ENCODE assay signal across 34 cellular contexts in genomic region chr20:55790178-55790577, GRCh38.
"Had no signal": no experiment of that assay in that cellular context is flagged by ENCODE, and none has a peak within 500 bp of the region (broad histone marks: within the 10 kb centered on the region; RNA-seq: fewer than 3 reads in every experiment).

No MANE protein-coding gene starts in this region.

- H3K4me3 ChIP-seq: MG63, Peyer's patch, SJSA1 had no signal

- H3K9ac ChIP-seq: SK-N-SH had no signal

- H3K36me3 Mint-ChIP-seq: activated CD4-positive, alpha-beta memory T cell treated with anti-CD3 and anti-CD28 coated beads for 36 hours; activated naive CD8-positive, alpha-beta T cell treated with anti-CD3 and anti-CD28 coated beads for 36 hours had no signal

- H3K27me3 Mint-ChIP-seq: activated B cell treated with CpG ODN at 0.5 μM for 24 hours; activated CD4-positive, alpha-beta memory T cell treated with anti-CD3 and anti-CD28 coated beads for 36 hours; activated naive CD8-positive, alpha-beta T cell treated with anti-CD3 and anti-CD28 coated beads for 36 hours had no signal

- H3K9me3 Mint-ChIP-seq: activated naive CD8-positive, alpha-beta T cell treated with anti-CD3 and anti-CD28 coated beads for 36 hours had no signal

- H3K4me3 Mint-ChIP-seq: activated B cell treated with CpG ODN at 0.5 μM for 24 hours; activated CD4-positive, alpha-beta memory T cell treated with anti-CD3 and anti-CD28 coated beads for 36 hours; activated naive CD8-positive, alpha-beta T cell treated with anti-CD3 and anti-CD28 coated beads for 36 hours; activated T-cell treated with anti-CD3 and anti-CD28 coated beads, Interleukin-2, amount 50 U/mL, for 4 hours; activated T-helper 1 cell treated with anti-CD3 and anti-CD28 coated beads, Interleukin-12 subunit alpha, Interleukin-12 subunit beta, Interleukin-2, Interleukin-4 antibody, amounts not matched to agents 30 ng/mL and 10 ng/mL and 1 ng/mL, durations not matched to agents 14 hours and 24 hours and 36 hours; T-helper 1 cell treated with Interleukin-12 subunit alpha and Interleukin-12 subunit beta and Interleukin-4 antibody, amounts not matched to agents 30 μg/mL and 1 μg/mL, for 36 hours; T-helper 2 cell treated with Interferon-gamma antibody and Interleukin-4, amounts not matched to agents 5 μg/mL and 100 μg/mL, for 36 hours had no signal

- H3K27ac ChIP-seq: brain microvascular endothelial cell, Peyer's patch, SJSA1 had no signal

- ATAC-seq: activated T-cell treated with anti-CD3 and anti-CD28 coated beads, Interleukin-2, amount 50 U/mL, for 4 hours; PC-3 had no signal

- H3K27me3 ChIP-seq: brain microvascular endothelial cell, MG63, Peyer's patch, SJSA1 had no signal

- DNase-seq: activated B cell treated with CpG ODN at 0.5 μM for 24 hours; activated CD4-positive, alpha-beta memory T cell treated with anti-CD3 and anti-CD28 coated beads for 36 hours; activated CD4-positive, alpha-beta T cell treated with anti-CD3 and anti-CD28 coated beads for 4 hours; activated CD4-positive, alpha-beta T cell treated with anti-CD3 and anti-CD28 coated beads, Interleukin-2, amount 50 U/mL, for 1 hour; activated CD4-positive, CD25-positive, alpha-beta regulatory T cell treated with anti-CD3 and anti-CD28 coated beads, Interleukin-2, amount 50 U/mL, for 72 hours; activated CD8-positive, alpha-beta memory T cell treated with anti-CD3 and anti-CD28 coated beads, Interleukin-2, amount 50 U/mL, for 4 hours; activated naive CD4-positive, alpha-beta T cell treated with anti-CD3 and anti-CD28 coated beads, Interleukin-2, amount 50 U/mL, for 16 hours; activated naive CD8-positive, alpha-beta T cell treated with anti-CD3 and anti-CD28 coated beads for 36 hours; activated T-cell treated with anti-CD3 and anti-CD28 coated beads for 4 hours; activated T-cell treated with anti-CD3 and anti-CD28 coated beads, Interleukin-2, amount 50 U/mL, for 4 hours; amniotic stem cell; aorta; brain microvascular endothelial cell; central memory CD4-positive, alpha-beta T cell; Kasumi-1; KBM-7; MG63; NCI-H1048; NCI-H1105 treated with DMSO at 0.1 percent for 48 hours; NCI-H1436; NCI-H1694; NCI-H1930; NCI-H345; NCI-H524 treated with DMSO at 0.1 percent for 48 hours; NCI-H82; PC-3; Peyer's patch; RPMI8226; SHP77 treated with DMSO at 0.1 percent for 48 hours; SK-N-SH had no signal

- H3K36me3 ChIP-seq: brain microvascular endothelial cell, MG63, Peyer's patch, SJSA1 had no signal

- H3K9me3 ChIP-seq: MG63, Peyer's patch, SK-N-SH had no signal

- H3K4me1 Mint-ChIP-seq: activated B cell treated with CpG ODN at 0.5 μM for 24 hours; activated naive CD8-positive, alpha-beta T cell treated with anti-CD3 and anti-CD28 coated beads for 36 hours had no signal

- H3K4me2 ChIP-seq: SK-N-SH had no signal

- H3K4me1 ChIP-seq: Peyer's patch, SJSA1 had no signal

- H3K27ac Mint-ChIP-seq: activated B cell treated with CpG ODN at 0.5 μM for 24 hours; activated CD4-positive, alpha-beta memory T cell treated with anti-CD3 and anti-CD28 coated beads for 36 hours; activated naive CD8-positive, alpha-beta T cell treated with anti-CD3 and anti-CD28 coated beads for 36 hours; activated T-helper 1 cell treated with anti-CD3 and anti-CD28 coated beads, Interleukin-12 subunit alpha, Interleukin-12 subunit beta, Interleukin-2, Interleukin-4 antibody, amounts not matched to agents 30 ng/mL and 10 ng/mL and 1 ng/mL, durations not matched to agents 14 hours and 24 hours and 36 hours; T-helper 1 cell treated with Interleukin-12 subunit alpha and Interleukin-12 subunit beta and Interleukin-4 antibody, amounts not matched to agents 30 μg/mL and 1 μg/mL, for 36 hours; T-helper 2 cell treated with Interferon-gamma antibody and Interleukin-4, amounts not matched to agents 5 μg/mL and 100 μg/mL, for 36 hours had no signal
